Comparison of ENCODE assay signal across 16 cellular contexts in genomic region chr14:74985028-74985310, GRCh38. TPM values are rescaled to one million over a fixed set of nuclear protein-coding genes. Genes with fewer than 3 reads are reported as not detected.
"Had no signal": no experiment of that assay in that cellular context is flagged by ENCODE, and none has a peak within 500 bp of the region (broad histone marks: within the 10 kb centered on the region; RNA-seq: fewer than 3 reads in every experiment).

No MANE protein-coding gene starts in this region.

- H3K27me3 ChIP-seq: testis had no signal

- ATAC-seq: activated CD8-positive, alpha-beta T cell treated with anti-CD3 and anti-CD28 coated beads for 36 hours; effector memory CD8-positive, alpha-beta T cell; left colon; mucosa of descending colon; naive thymus-derived CD8-positive, alpha-beta T cell; stimulated activated naive CD8-positive, alpha-beta T cell treated with anti-CD3 and anti-CD28 coated beads, Interleukin-15, amount 100 ng/mL, for 72 hours had no signal

- H3K4me3 ChIP-seq: mucosa of descending colon, testis had no signal

- FAIRE-seq: urothelium cell line had no signal

- DNase-seq: activated CD8-positive, alpha-beta T cell treated with anti-CD3 and anti-CD28 coated beads for 36 hours; activated naive CD4-positive, alpha-beta T cell treated with Interleukin-2 at 50 U/mL for 16 hours; caudate nucleus; effector memory CD8-positive, alpha-beta T cell; hypothalamus; left colon; mammary epithelial cell; mucosa of descending colon; naive thymus-derived CD8-positive, alpha-beta T cell; nucleus accumbens; stimulated activated CD4-positive, alpha-beta T cell treated with anti-CD3 and anti-CD28 coated beads, Interleukin-15, amount 100 ng/mL, for 24 hours; stimulated activated CD4-positive, alpha-beta T cell treated with anti-CD3 and anti-CD28 coated beads, Interleukin-4, amount 100 ng/mL, for 24 hours; stimulated activated naive CD8-positive, alpha-beta T cell treated with anti-CD3 and anti-CD28 coated beads, Interleukin-15, amount 100 ng/mL, for 72 hours; T-helper 9 cell had no signal

- H3K9me3 ChIP-seq: mucosa of descending colon, testis had no signal

- H3K27ac ChIP-seq: testis had no signal

- H3K4me1 ChIP-seq: testis had no signal

RNA-seq across cellular contexts. Expression of gene PGF, which starts 29.6 kb away (rescaled TPM):
- total RNA-seq: naive thymus-derived CD8-positive, alpha-beta T cell had no signal
